In the genomic region with DNA sequence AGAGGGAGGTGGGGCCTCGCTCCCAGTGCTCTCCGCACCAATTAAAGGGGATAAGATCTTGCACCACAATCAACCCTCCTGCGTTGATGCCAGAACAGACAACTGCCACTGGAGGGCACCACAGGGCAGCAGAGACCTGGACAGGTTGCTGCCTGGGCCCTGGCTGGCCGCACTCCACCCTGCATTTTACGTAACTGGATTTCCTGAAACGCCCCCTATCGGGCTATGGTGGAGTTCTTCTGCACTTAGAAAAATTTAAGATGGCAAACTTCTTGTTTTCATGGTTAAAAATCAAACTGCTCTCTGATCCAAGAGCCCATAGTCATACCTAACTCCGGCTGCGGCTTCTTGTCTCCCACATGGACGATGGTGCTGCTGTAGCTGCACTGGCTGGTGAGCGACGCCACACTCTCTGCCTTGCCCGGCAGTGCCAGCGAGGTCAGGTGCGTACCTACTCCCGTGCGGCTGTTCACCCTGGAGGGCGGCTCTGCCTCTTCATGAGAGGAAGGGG, we compare ENCODE assay signal across 8 cellular contexts. TPM values are rescaled to one million over a fixed set of nuclear protein-coding genes. Genes with fewer than 3 reads are reported as not detected.
A peak's percentile ranks its signal among the peaks of the same experiment; 100 is the strongest.
DNase-seq lines count a peak whose midpoint lies in the region; ATAC-seq and TF ChIP-seq lines count a peak whose summit lies in the region.

No MANE protein-coding gene starts in this region.

- 53 to 69% (median 57%) methylated on average over 16 to 18 of the region's 18 CpGs for WGBS in stomach, 5 donors

- H3K4me3 Mint-ChIP-seq in activated CD8-positive, alpha-beta T cell treated with anti-CD3 and anti-CD28 coated beads, Interleukin-2, amount 10 ng/mL, durations not matched to agents 7 days and 5 days, result no peak overlapping the region
- H3K4me3 Mint-ChIP-seq in endothelial cell (ENCODE audit: unreplicated experiment), result no peak overlapping the region
- no peak overlapping the region for H3K4me3 Mint-ChIP-seq in naive thymus-derived CD4-positive, alpha-beta T cell

- peaks cover 0 to 82% (median 3%) of the 10 kb centered on the region in 3 experiments for H3K36me3 ChIP-seq in naive thymus-derived CD4-positive, alpha-beta T cell (ENCODE audit: control insufficient read depth in 2 of 3, insufficient read depth in 3 of 3, low read length in 3 of 3)
- peaks cover 80 to 100% (median 98%) of the 10 kb centered on the region in 4 donors for H3K36me3 ChIP-seq in stomach

- H3K4me1 ChIP-seq in naive thymus-derived CD4-positive, alpha-beta T cell (ENCODE audit: control insufficient read depth in 2 of 2, insufficient read depth in 2 of 2, low read length in 2 of 2), result no peaks in the 10 kb centered on the region
- H3K4me1 ChIP-seq in stomach, result peaks cover 0 to 8% (median 0%) of the 10 kb centered on the region in 4 donors

- CTCF ChIA-PET in activated CD8-positive, alpha-beta T cell treated with anti-CD3 and anti-CD28 coated beads, Interleukin-2, amount 10 ng/mL, durations not matched to agents 7 days and 5 days (lab: Charles Lee), result interaction anchor here (1.1 to 1.3 kb wide), 2 partner anchors 278 to 405 kb away, joined by 3 read pairs; no protein-coding TSS in a partner anchor
- CTCF ChIA-PET in naive thymus-derived CD4-positive, alpha-beta T cell (lab: Charles Lee), result no interaction called here

- DNase-seq in DMS53 treated with DMSO at 0.1 percent for 48 hours (lab: John Stamatoyannopoulos, UW; ENCODE audit: unreplicated experiment) (peak; percentile 93), HuH-7 (ENCODE audit: low spot score) (peak; percentile 89), NOMO-1 treated with dmso at 0.1 percent for 144 hours (lab: John Stamatoyannopoulos, UW; ENCODE audit: unreplicated experiment) (peak; percentile 82), endothelial cell (ENCODE audit: low spot score) (peak; percentile 92), stomach (peak; percentile 92)
- peak; percentile 79 for DNase-seq in activated CD8-positive, alpha-beta T cell treated with anti-CD3 and anti-CD28 coated beads, Interleukin-2, amount 10 ng/mL, durations not matched to agents 7 days and 5 days
- DNase-seq in naive thymus-derived CD4-positive, alpha-beta T cell, result peak; percentile 38 to 78 (median 66)

- TF ChIP-seq POLR2A in stomach (IDR thresholded peaks at IDR 0.05), result no peak

- no peak overlapping the region for H3K4me3 ChIP-seq in naive thymus-derived CD4-positive, alpha-beta T cell (ENCODE audit: low read length)
- no peak overlapping the region for H3K4me3 ChIP-seq in stomach

- no peaks in the 10 kb centered on the region for H3K27me3 Mint-ChIP-seq in activated CD8-positive, alpha-beta T cell treated with anti-CD3 and anti-CD28 coated beads, Interleukin-2, amount 10 ng/mL, durations not matched to agents 7 days and 5 days (ENCODE audit: low read depth)
- H3K27me3 Mint-ChIP-seq in endothelial cell (ENCODE audit: unreplicated experiment), result peaks cover 8% of the 10 kb centered on the region
- no peaks in the 10 kb centered on the region for H3K27me3 Mint-ChIP-seq in naive thymus-derived CD4-positive, alpha-beta T cell

- intact Hi-C loops in naive thymus-derived CD4-positive, alpha-beta T cell (cut with micrococcal nuclease), result loop anchor here in 1 of 2 donors (2.0 kb wide), 1 partner anchor 16 kb away; the partner anchor contains the start of gene HES6
- intact Hi-C loops in stomach (cut with DNase I; ENCODE audit: low total_unique reads), result no loop called here

- H3K27ac ChIP-seq in naive thymus-derived CD4-positive, alpha-beta T cell (ENCODE audit: low read depth, low read length), result no peak overlapping the region
- no peak overlapping the region for H3K27ac ChIP-seq in stomach

- H3K36me3 Mint-ChIP-seq in activated CD8-positive, alpha-beta T cell treated with anti-CD3 and anti-CD28 coated beads, Interleukin-2, amount 10 ng/mL, durations not matched to agents 7 days and 5 days (ENCODE audit: low read depth), result peaks cover 18% of the 10 kb centered on the region
- peaks cover 4% of the 10 kb centered on the region for H3K36me3 Mint-ChIP-seq in endothelial cell (ENCODE audit: low read depth, unreplicated experiment)
- H3K36me3 Mint-ChIP-seq in naive thymus-derived CD4-positive, alpha-beta T cell, result peaks cover 0 to 45% (median 14%) of the 10 kb centered on the region in 5 donors

- no peaks in the 10 kb centered on the region for H3K9me3 ChIP-seq in naive thymus-derived CD4-positive, alpha-beta T cell (ENCODE audit: control insufficient read depth in 2 of 3, low read length in 3 of 3)
- H3K9me3 ChIP-seq in stomach, result no peaks in the 10 kb centered on the region

- POLR2A ChIA-PET in activated CD8-positive, alpha-beta T cell treated with anti-CD3 and anti-CD28 coated beads, Interleukin-2, amount 10 ng/mL, durations not matched to agents 7 days and 5 days (lab: Charles Lee), result no interaction called here
- POLR2A ChIA-PET in naive thymus-derived CD4-positive, alpha-beta T cell (lab: Charles Lee), result no interaction called here

- H3K27ac Mint-ChIP-seq in activated CD8-positive, alpha-beta T cell treated with anti-CD3 and anti-CD28 coated beads, Interleukin-2, amount 10 ng/mL, durations not matched to agents 7 days and 5 days, result no peak overlapping the region
- no peak overlapping the region for H3K27ac Mint-ChIP-seq in endothelial cell (ENCODE audit: unreplicated experiment)
- H3K27ac Mint-ChIP-seq in naive thymus-derived CD4-positive, alpha-beta T cell, result peak overlapping the region in 3 of 9 donors; percentile 19 to 88 (median 28)

- TF ChIP-seq CTCF in endothelial cell (IDR thresholded peaks at IDR 0.05; ENCODE audit: unreplicated experiment), result peak; percentile 90
- peak in 5 of 7 experiments; percentile 67 to 94 (median 75) for TF ChIP-seq CTCF in stomach (IDR thresholded peaks at IDR 0.05)

- ATAC-seq in activated CD8-positive, alpha-beta T cell treated with anti-CD3 and anti-CD28 coated beads, Interleukin-2, amount 10 ng/mL, durations not matched to agents 7 days and 5 days, result peak; percentile 93
- ATAC-seq in naive thymus-derived CD4-positive, alpha-beta T cell, result peak; percentile 95
- ATAC-seq in HG02981 (IDR thresholded peaks at IDR 0.05; ENCODE audit: unreplicated experiment), result no peak

- no peaks in the 10 kb centered on the region for H3K27me3 ChIP-seq in naive thymus-derived CD4-positive, alpha-beta T cell (ENCODE audit: control insufficient read depth in 2 of 2, insufficient read depth in 2 of 2, low read length in 2 of 2)
- H3K27me3 ChIP-seq in stomach, result no peaks in the 10 kb centered on the region

- TF ChIP-seq EP300 in stomach (IDR thresholded peaks at IDR 0.05), result no peak

- no peaks in the 10 kb centered on the region for H3K9me3 Mint-ChIP-seq in activated CD8-positive, alpha-beta T cell treated with anti-CD3 and anti-CD28 coated beads, Interleukin-2, amount 10 ng/mL, durations not matched to agents 7 days and 5 days (ENCODE audit: insufficient read depth)
- no peaks in the 10 kb centered on the region for H3K9me3 Mint-ChIP-seq in endothelial cell (ENCODE audit: unreplicated experiment)
- H3K9me3 Mint-ChIP-seq in naive thymus-derived CD4-positive, alpha-beta T cell, result no peaks in the 10 kb centered on the region

- no peaks in the 10 kb centered on the region for H3K4me1 Mint-ChIP-seq in activated CD8-positive, alpha-beta T cell treated with anti-CD3 and anti-CD28 coated beads, Interleukin-2, amount 10 ng/mL, durations not matched to agents 7 days and 5 days (ENCODE audit: low read depth)
- H3K4me1 Mint-ChIP-seq in endothelial cell (ENCODE audit: unreplicated experiment), result peaks cover 2% of the 10 kb centered on the region
- H3K4me1 Mint-ChIP-seq in naive thymus-derived CD4-positive, alpha-beta T cell, result peaks cover 0 to 14% (median 0%) of the 10 kb centered on the region in 7 donors

RNA-seq across cellular contexts. Expression of gene HES6, which starts 16.8 kb away (rescaled TPM):
- 1 to 10 TPM; 4.7 to 4.8 TPM for total RNA-seq in activated CD8-positive, alpha-beta T cell treated with anti-CD3 and anti-CD28 coated beads, Interleukin-2, amount 10 ng/mL, durations not matched to agents 7 days and 5 days
- total RNA-seq in endothelial cell (ENCODE audit: unreplicated experiment) (5.0 TPM), stomach (100 to 1,000 TPM in 1 of 5 donors, 10 to 100 TPM in 1, 1 to 10 TPM in 2, not detected in 1; 6.7 to 222 (median 45.5) TPM)
- total RNA-seq in naive thymus-derived CD4-positive, alpha-beta T cell, result 1 to 10 TPM in 4 of 5 experiments, under 1 TPM in 1; 0.73 to 2.7 (median 2.4) TPM
- polyA plus RNA-seq in naive thymus-derived CD4-positive, alpha-beta T cell, result 1 to 10 TPM in 1 of 2 donors, under 1 TPM in 1; 0.61 to 1.3 TPM
- 10 to 100 TPM; 10.8 to 20.0 (median 17.0) TPM for polyA plus RNA-seq in stomach

RNA-seq across cellular contexts. Expression of gene PER2, which starts 31.8 kb away (rescaled TPM):
- 10 to 100 TPM; 14.6 to 17.6 TPM for total RNA-seq in activated CD8-positive, alpha-beta T cell treated with anti-CD3 and anti-CD28 coated beads, Interleukin-2, amount 10 ng/mL, durations not matched to agents 7 days and 5 days
- total RNA-seq in endothelial cell (ENCODE audit: unreplicated experiment) (5.5 TPM), stomach (100 to 1,000 TPM in 1 of 5 donors, 10 to 100 TPM in 4; 20.9 to 188 (median 40.8) TPM)
- 10 to 100 TPM; 13.5 to 28.6 (median 14.3) TPM for total RNA-seq in naive thymus-derived CD4-positive, alpha-beta T cell
- polyA plus RNA-seq in naive thymus-derived CD4-positive, alpha-beta T cell, result 10 to 100 TPM in 1 of 2 donors, 1 to 10 TPM in 1; 7.0 to 10.1 TPM
- polyA plus RNA-seq in stomach, result 1 to 10 TPM; 4.4 to 9.8 (median 7.3) TPM

RNA-seq across cellular contexts. Expression of gene ILKAP, which starts 53.2 kb away (rescaled TPM):
- total RNA-seq in activated CD8-positive, alpha-beta T cell treated with anti-CD3 and anti-CD28 coated beads, Interleukin-2, amount 10 ng/mL, durations not matched to agents 7 days and 5 days, result 10 to 100 TPM; 58.3 to 62.7 TPM
- 43.0 TPM for total RNA-seq in endothelial cell (ENCODE audit: unreplicated experiment)
- 100 to 1,000 TPM in 2 of 5 experiments, 10 to 100 TPM in 3; 68.1 to 126 (median 90.9) TPM for total RNA-seq in naive thymus-derived CD4-positive, alpha-beta T cell
- 10 to 100 TPM; 40.6 to 48.1 TPM for polyA plus RNA-seq in naive thymus-derived CD4-positive, alpha-beta T cell
- 10 to 100 TPM; 20.4 to 59.4 (median 33.6) TPM for total RNA-seq in stomach
- polyA plus RNA-seq in stomach, result 10 to 100 TPM; 37.1 to 55.1 (median 38.5) TPM
